Comparison of ENCODE assay signal across 26 cellular contexts in the genomic region with DNA sequence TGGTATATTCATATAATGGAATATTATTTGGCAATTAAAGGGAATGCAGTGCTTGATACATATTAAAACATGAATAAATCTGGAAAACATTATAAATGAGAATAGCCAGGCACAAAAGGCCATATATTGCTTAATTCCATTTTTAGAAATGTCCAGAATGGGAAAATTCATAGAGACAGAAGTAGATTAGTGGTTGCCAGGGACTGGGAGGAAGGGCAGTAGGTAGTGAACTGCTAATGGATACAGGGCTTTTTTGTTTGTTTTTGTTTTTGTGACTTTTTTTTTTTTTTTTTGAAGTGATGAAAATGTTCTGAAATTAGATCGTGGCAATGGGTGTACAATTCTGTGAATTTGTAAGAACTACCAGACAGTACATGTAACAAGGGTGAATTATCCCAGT.
DNase-seq lines count a peak whose midpoint lies in the region; TF ChIP-seq lines count a peak whose summit lies in the region.
"Had no signal": no experiment of that assay in that cellular context is flagged by ENCODE, and none has a peak within 500 bp of the region (broad histone marks: within the 10 kb centered on the region; RNA-seq: fewer than 3 reads in every experiment).

No MANE protein-coding gene starts in this region.

- intact Hi-C loops in MCF 10A (cut with micrococcal nuclease) (no loop called here), breast epithelium (cut with DNase I; ENCODE audit: low total_unique reads) (no loop called here)

- no peak overlapping the region for H3K27ac ChIP-seq in breast epithelium
- no peak overlapping the region for H3K27ac ChIP-seq in endodermal cell (ENCODE audit: low read depth, low read length)
- H3K27ac ChIP-seq in neural progenitor cell, result no peak overlapping the region
- H3K27ac ChIP-seq: C4-2B, gastrocnemius medialis, psoas muscle, SJCRH30 had no signal

- no peak for TF ChIP-seq POLR2A in breast epithelium (IDR thresholded peaks at IDR 0.05)

- no peaks in the 10 kb centered on the region for H3K36me3 ChIP-seq in breast epithelium
- H3K36me3 ChIP-seq in endodermal cell (ENCODE audit: control insufficient read depth, insufficient read depth, low read length), result peaks cover 55% of the 10 kb centered on the region
- H3K36me3 ChIP-seq in neural progenitor cell, result no peaks in the 10 kb centered on the region
- H3K36me3 ChIP-seq: gastrocnemius medialis, SJCRH30 had no signal

- H3F3A ChIP-seq in neural progenitor cell (ENCODE audit: low read depth), result peaks cover 22% of the 10 kb centered on the region

- peaks cover 22% of the 10 kb centered on the region for H3K4me1 Mint-ChIP-seq in MCF 10A (ENCODE audit: insufficient read depth, unreplicated experiment)
- peaks cover 42% of the 10 kb centered on the region for H3K4me1 Mint-ChIP-seq in endodermal cell
- peaks cover 57% of the 10 kb centered on the region for H3K4me1 Mint-ChIP-seq in nephron progenitor cell
- H3K4me1 Mint-ChIP-seq in neural progenitor cell, result peaks cover 44% of the 10 kb centered on the region
- H3K4me1 Mint-ChIP-seq: activated CD8-positive, alpha-beta memory T cell treated with anti-CD3 and anti-CD28 coated beads, Interleukin-2, amount 10 ng/mL, durations not matched to agents 7 days and 5 days; activated naive CD8-positive, alpha-beta T cell treated with anti-CD3 and anti-CD28 coated beads, Interleukin-2, amount 50 U/mL, for 24 hours; memory B cell had no signal

- DNase-seq in MCF 10A (ENCODE audit: unreplicated experiment) (no peak), breast epithelium (ENCODE audit: low spot score in 2 of 2) (no peak), endodermal cell (no peak), nephron progenitor cell (no peak), hippocampal formation (lab: John Stamatoyannopoulos, UW) (no peak), neural progenitor cell (ENCODE audit: low spot score) (no peak), midbrain (lab: John Stamatoyannopoulos, UW) (no peak), globus pallidus (ENCODE audit: low spot score) (no peak)
- DNase-seq: activated CD4-positive, alpha-beta T cell treated with anti-CD3 and anti-CD28 coated beads, Interleukin-2, amount 50 U/mL, for 4 hours; activated CD8-positive, alpha-beta memory T cell treated with anti-CD3 and anti-CD28 coated beads, Interleukin-2, amount 10 ng/mL, durations not matched to agents 7 days and 5 days; activated gamma-delta T cell; activated naive CD8-positive, alpha-beta T cell treated with anti-CD3 and anti-CD28 coated beads, Interleukin-2, amount 50 U/mL, for 24 hours; activated T-cell treated with anti-CD3 and anti-CD28 coated beads, Interleukin-2, amount 50 U/mL, for 4 hours; cerebellar nuclear complex; DMS79 treated with DMSO at 0.1 percent for 48 hours; gastrocnemius medialis; GDM1; NCI-H2107; NCI-H748 treated with DMSO at 0.1 percent for 48 hours; psoas muscle; SJCRH30; stimulated activated CD4-positive, alpha-beta T cell treated with anti-CD3 and anti-CD28 coated beads, Interleukin-4, amount 100 ng/mL, for 24 hours; T-helper 1 cell; trophoblast cell had no signal

- CTCF ChIA-PET in MCF 10A (lab: Yijun Ruan, JAX), result no interaction called here

- H3K4me2 ChIP-seq in neural progenitor cell, result no peak overlapping the region

- H3K36me3 Mint-ChIP-seq in MCF 10A (ENCODE audit: insufficient read depth, unreplicated experiment), result peaks cover 57% of the 10 kb centered on the region
- peaks cover 36% of the 10 kb centered on the region for H3K36me3 Mint-ChIP-seq in endodermal cell (ENCODE audit: low read depth)
- peaks cover 65% of the 10 kb centered on the region for H3K36me3 Mint-ChIP-seq in nephron progenitor cell (ENCODE audit: low read depth)
- H3K36me3 Mint-ChIP-seq in neural progenitor cell, result peaks cover 48% of the 10 kb centered on the region
- H3K36me3 Mint-ChIP-seq: activated CD8-positive, alpha-beta memory T cell treated with anti-CD3 and anti-CD28 coated beads, Interleukin-2, amount 10 ng/mL, durations not matched to agents 7 days and 5 days; memory B cell had no signal

- H3K27ac Mint-ChIP-seq in MCF 10A (ENCODE audit: low read depth, unreplicated experiment) (peak overlapping the region; percentile 17), endodermal cell (peak overlapping the region; percentile 19), nephron progenitor cell (peak overlapping the region; percentile 95), neural progenitor cell (no peak overlapping the region)
- H3K27ac Mint-ChIP-seq: activated CD8-positive, alpha-beta memory T cell treated with anti-CD3 and anti-CD28 coated beads, Interleukin-2, amount 10 ng/mL, durations not matched to agents 7 days and 5 days; activated naive CD8-positive, alpha-beta T cell treated with anti-CD3 and anti-CD28 coated beads, Interleukin-2, amount 50 U/mL, for 24 hours; memory B cell had no signal

- H3K4me3 Mint-ChIP-seq in MCF 10A (ENCODE audit: unreplicated experiment), result no peak overlapping the region
- H3K4me3 Mint-ChIP-seq in endodermal cell, result no peak overlapping the region
- peak overlapping the region; percentile 1 for H3K4me3 Mint-ChIP-seq in nephron progenitor cell
- H3K4me3 Mint-ChIP-seq in neural progenitor cell, result no peak overlapping the region
- H3K4me3 Mint-ChIP-seq: activated CD8-positive, alpha-beta memory T cell treated with anti-CD3 and anti-CD28 coated beads, Interleukin-2, amount 10 ng/mL, durations not matched to agents 7 days and 5 days; activated naive CD8-positive, alpha-beta T cell treated with anti-CD3 and anti-CD28 coated beads, Interleukin-2, amount 50 U/mL, for 24 hours; activated T-cell treated with anti-CD3 and anti-CD28 coated beads, Interleukin-2, amount 50 U/mL, for 4 hours; memory B cell had no signal

- H4K20me1 ChIP-seq in neural progenitor cell (ENCODE audit: low read depth), result peaks cover 8% of the 10 kb centered on the region

- H3K4me1 ChIP-seq in breast epithelium, result peaks cover 0 to 7% of the 10 kb centered on the region in 2 donors
- peaks cover 11% of the 10 kb centered on the region for H3K4me1 ChIP-seq in endodermal cell (ENCODE audit: control insufficient read depth, insufficient read depth, low read length)
- H3K4me1 ChIP-seq in neural progenitor cell, result peaks cover 51% of the 10 kb centered on the region

- peaks cover 29% of the 10 kb centered on the region for H3K79me2 ChIP-seq in neural progenitor cell (ENCODE audit: low read depth)

- no peak overlapping the region for H3K4me3 ChIP-seq in breast epithelium
- no peak overlapping the region for H3K4me3 ChIP-seq in endodermal cell (ENCODE audit: low read length)
- H3K4me3 ChIP-seq in neural progenitor cell, result no peak overlapping the region
- H3K4me3 ChIP-seq: gastrocnemius medialis, psoas muscle, SJCRH30 had no signal

- H3K9ac ChIP-seq in endodermal cell (ENCODE audit: extremely low read depth, low read length, poor library complexity, severe bottlenecking) (no peak overlapping the region), neural progenitor cell (no peak overlapping the region)

- H2AFZ ChIP-seq in neural progenitor cell (replicated peaks), result no peak overlapping the region

- H3K9me3 Mint-ChIP-seq in MCF 10A (ENCODE audit: unreplicated experiment), result no peaks in the 10 kb centered on the region
- H3K9me3 Mint-ChIP-seq in endodermal cell, result peaks cover 11% of the 10 kb centered on the region
- peaks cover 17% of the 10 kb centered on the region for H3K9me3 Mint-ChIP-seq in nephron progenitor cell
- peaks cover 16% of the 10 kb centered on the region for H3K9me3 Mint-ChIP-seq in neural progenitor cell
- H3K9me3 Mint-ChIP-seq: activated naive CD8-positive, alpha-beta T cell treated with anti-CD3 and anti-CD28 coated beads, Interleukin-2, amount 50 U/mL, for 24 hours; activated T-cell treated with anti-CD3 and anti-CD28 coated beads, Interleukin-2, amount 50 U/mL, for 4 hours had no signal

- no peaks in the 10 kb centered on the region for H3K9me3 ChIP-seq in breast epithelium
- peaks cover 21% of the 10 kb centered on the region for H3K9me3 ChIP-seq in endodermal cell (ENCODE audit: control insufficient read depth, low read length)
- no peaks in the 10 kb centered on the region for H3K9me3 ChIP-seq in neural progenitor cell (ENCODE audit: low read depth)
- H3K9me3 ChIP-seq: gastrocnemius medialis, psoas muscle, SJCRH30 had no signal

- 100% methylated on average over 1 of the region's 1 CpG; no CpG with 5 or more reads in 1 of the 2 experiments for WGBS in endodermal cell (ENCODE audit: insufficient coverage in 1 of 2, insufficient read length in 1 of 2), 2 experiments

- no peaks in the 10 kb centered on the region for H3K27me3 Mint-ChIP-seq in MCF 10A (ENCODE audit: insufficient read depth, unreplicated experiment)
- no peaks in the 10 kb centered on the region for H3K27me3 Mint-ChIP-seq in endodermal cell (ENCODE audit: insufficient read depth)
- H3K27me3 Mint-ChIP-seq in nephron progenitor cell (ENCODE audit: low read depth, poor library complexity), result peaks cover 3% of the 10 kb centered on the region
- peaks cover 3% of the 10 kb centered on the region for H3K27me3 Mint-ChIP-seq in neural progenitor cell (ENCODE audit: insufficient read depth, low read depth)

- H3K27me3 ChIP-seq in breast epithelium (no peaks in the 10 kb centered on the region), endodermal cell (ENCODE audit: control insufficient read depth, insufficient read depth, low read length, poor library complexity, severe bottlenecking) (no peaks in the 10 kb centered on the region), neural progenitor cell (no peaks in the 10 kb centered on the region)
- H3K27me3 ChIP-seq: gastrocnemius medialis, SJCRH30 had no signal

- POLR2A ChIA-PET in MCF 10A (lab: Yijun Ruan, JAX), result interaction anchor here (1.0 kb wide), 1 partner anchor 8 kb away, joined by 6 read pairs; no protein-coding TSS in a partner anchor

- TF ChIP-seq CTCF in MCF 10A (IDR thresholded peaks at IDR 0.05; ENCODE audit: unreplicated experiment) (no peak), breast epithelium (IDR thresholded peaks at IDR 0.05) (no peak), endodermal cell (conservative IDR thresholded peaks at IDR 0.05) (no peak), nephron progenitor cell (IDR thresholded peaks at IDR 0.05) (no peak), neural progenitor cell (IDR thresholded peaks at IDR 0.05) (no peak)

- no TSS peak for BruUV-seq in MCF 10A (replicated peaks; lab: Mats Ljungman, UMichigan)
